ENCODE assay signal across 1 cellular context in the genomic region with DNA sequence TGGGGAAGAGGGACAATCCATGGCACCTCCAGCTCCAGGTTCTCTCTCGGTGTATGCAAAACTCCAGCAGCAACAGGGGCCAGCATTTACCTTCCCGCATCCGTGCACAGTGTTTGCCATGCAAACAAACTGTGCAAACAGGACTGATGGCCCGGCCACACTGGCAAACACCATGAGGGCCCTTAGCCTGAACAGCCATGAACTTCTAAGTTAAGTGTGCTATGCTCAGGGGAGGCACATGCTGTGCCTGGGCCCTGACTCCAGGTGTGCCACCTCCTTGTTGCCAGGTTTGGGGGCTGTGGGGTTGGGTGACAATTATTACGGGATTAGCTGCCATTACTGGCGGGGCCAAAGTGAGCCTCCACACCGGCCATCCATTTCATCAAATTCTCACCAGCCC.
TF ChIP-seq lines count a peak whose summit lies in the region.

No MANE protein-coding gene starts in this region.

TF ChIP-seq in HepG2, 621 proteins besides CTCF, POLR2A, EP300 and RAD21 (continued from another document and continues in another):
- TF ChIP-seq, protein P1, sequence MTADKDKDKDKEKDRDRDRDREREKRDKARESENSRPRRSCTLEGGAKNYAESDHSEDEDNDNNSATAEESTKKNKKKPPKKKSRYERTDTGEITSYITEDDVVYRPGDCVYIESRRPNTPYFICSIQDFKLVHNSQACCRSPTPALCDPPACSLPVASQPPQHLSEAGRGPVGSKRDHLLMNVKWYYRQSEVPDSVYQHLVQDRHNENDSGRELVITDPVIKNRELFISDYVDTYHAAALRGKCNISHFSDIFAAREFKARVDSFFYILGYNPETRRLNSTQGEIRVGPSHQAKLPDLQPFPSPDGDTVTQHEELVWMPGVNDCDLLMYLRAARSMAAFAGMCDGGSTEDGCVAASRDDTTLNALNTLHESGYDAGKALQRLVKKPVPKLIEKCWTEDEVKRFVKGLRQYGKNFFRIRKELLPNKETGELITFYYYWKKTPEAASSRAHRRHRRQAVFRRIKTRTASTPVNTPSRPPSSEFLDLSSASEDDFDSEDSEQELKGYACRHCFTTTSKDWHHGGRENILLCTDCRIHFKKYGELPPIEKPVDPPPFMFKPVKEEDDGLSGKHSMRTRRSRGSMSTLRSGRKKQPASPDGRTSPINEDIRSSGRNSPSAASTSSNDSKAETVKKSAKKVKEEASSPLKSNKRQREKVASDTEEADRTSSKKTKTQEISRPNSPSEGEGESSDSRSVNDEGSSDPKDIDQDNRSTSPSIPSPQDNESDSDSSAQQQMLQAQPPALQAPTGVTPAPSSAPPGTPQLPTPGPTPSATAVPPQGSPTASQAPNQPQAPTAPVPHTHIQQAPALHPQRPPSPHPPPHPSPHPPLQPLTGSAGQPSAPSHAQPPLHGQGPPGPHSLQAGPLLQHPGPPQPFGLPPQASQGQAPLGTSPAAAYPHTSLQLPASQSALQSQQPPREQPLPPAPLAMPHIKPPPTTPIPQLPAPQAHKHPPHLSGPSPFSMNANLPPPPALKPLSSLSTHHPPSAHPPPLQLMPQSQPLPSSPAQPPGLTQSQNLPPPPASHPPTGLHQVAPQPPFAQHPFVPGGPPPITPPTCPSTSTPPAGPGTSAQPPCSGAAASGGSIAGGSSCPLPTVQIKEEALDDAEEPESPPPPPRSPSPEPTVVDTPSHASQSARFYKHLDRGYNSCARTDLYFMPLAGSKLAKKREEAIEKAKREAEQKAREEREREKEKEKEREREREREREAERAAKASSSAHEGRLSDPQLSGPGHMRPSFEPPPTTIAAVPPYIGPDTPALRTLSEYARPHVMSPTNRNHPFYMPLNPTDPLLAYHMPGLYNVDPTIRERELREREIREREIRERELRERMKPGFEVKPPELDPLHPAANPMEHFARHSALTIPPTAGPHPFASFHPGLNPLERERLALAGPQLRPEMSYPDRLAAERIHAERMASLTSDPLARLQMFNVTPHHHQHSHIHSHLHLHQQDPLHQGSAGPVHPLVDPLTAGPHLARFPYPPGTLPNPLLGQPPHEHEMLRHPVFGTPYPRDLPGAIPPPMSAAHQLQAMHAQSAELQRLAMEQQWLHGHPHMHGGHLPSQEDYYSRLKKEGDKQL (CRISPR knock-in tag; IDR thresholded peaks at IDR 0.05; ENCODE audit: low read depth) = peak; percentile 84
- TF ChIP-seq NFKB2 (CRISPR knock-in tag; IDR thresholded peaks at IDR 0.05; ENCODE audit: borderline replicate concordance) = peak; percentile 64; the same call in 1 of the 2 replicates
- TF ChIP-seq ZFP62 (CRISPR knock-in tag; IDR thresholded peaks at IDR 0.05) = no peak
- no peak for TF ChIP-seq KLF15 (CRISPR knock-in tag; IDR thresholded peaks at IDR 0.05; ENCODE audit: borderline replicate concordance)
- TF ChIP-seq, protein P2, sequence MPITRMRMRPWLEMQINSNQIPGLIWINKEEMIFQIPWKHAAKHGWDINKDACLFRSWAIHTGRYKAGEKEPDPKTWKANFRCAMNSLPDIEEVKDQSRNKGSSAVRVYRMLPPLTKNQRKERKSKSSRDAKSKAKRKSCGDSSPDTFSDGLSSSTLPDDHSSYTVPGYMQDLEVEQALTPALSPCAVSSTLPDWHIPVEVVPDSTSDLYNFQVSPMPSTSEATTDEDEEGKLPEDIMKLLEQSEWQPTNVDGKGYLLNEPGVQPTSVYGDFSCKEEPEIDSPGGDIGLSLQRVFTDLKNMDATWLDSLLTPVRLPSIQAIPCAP (CRISPR knock-in tag; IDR thresholded peaks at IDR 0.05; ENCODE audit: low read depth) = no peak
- no peak for TF ChIP-seq MTERF4 (CRISPR knock-in tag; IDR thresholded peaks at IDR 0.05)
- no peak for TF ChIP-seq DR1 (CRISPR knock-in tag; IDR thresholded peaks at IDR 0.05)
- peak; percentile 96 for TF ChIP-seq BCL6 (CRISPR knock-in tag; IDR thresholded peaks at IDR 0.05)
- no peak for TF ChIP-seq ZNF224 (CRISPR knock-in tag; IDR thresholded peaks at IDR 0.05)
- TF ChIP-seq KLF9 (CRISPR knock-in tag; IDR thresholded peaks at IDR 0.05; ENCODE audit: low read depth) = no peak
- TF ChIP-seq ZNF34 (CRISPR knock-in tag; IDR thresholded peaks at IDR 0.05; ENCODE audit: borderline replicate concordance) = no peak
- no peak for TF ChIP-seq NFYC (CRISPR knock-in tag; IDR thresholded peaks at IDR 0.05)
- TF ChIP-seq ASH2L (IDR thresholded peaks at IDR 0.05; ENCODE audit: insufficient read length, low read depth, low read length) = no peak
- TF ChIP-seq FOXM1 (CRISPR knock-in tag; IDR thresholded peaks at IDR 0.05) = no peak
- TF ChIP-seq ERF (CRISPR knock-in tag; IDR thresholded peaks at IDR 0.05) = peak; percentile 57; the same call in 1 of the 2 replicates
- no peak for TF ChIP-seq NFIB (CRISPR knock-in tag; IDR thresholded peaks at IDR 0.05; ENCODE audit: borderline replicate concordance)
- TF ChIP-seq ZBED4 (CRISPR knock-in tag; IDR thresholded peaks at IDR 0.05; ENCODE audit: borderline replicate concordance) = peak; percentile 66; the same call in 1 of the 2 replicates
- no peak for TF ChIP-seq TOPORS (CRISPR knock-in tag; IDR thresholded peaks at IDR 0.05)
- no peak for TF ChIP-seq PBX3 (CRISPR knock-in tag; IDR thresholded peaks at IDR 0.05; ENCODE audit: borderline replicate concordance)
- no peak for TF ChIP-seq SNAPC5 (CRISPR knock-in tag; IDR thresholded peaks at IDR 0.05; ENCODE audit: borderline replicate concordance)
- no peak for TF ChIP-seq HDAC6 (IDR thresholded peaks at IDR 0.05; ENCODE audit: low read depth, low read length)
- no peak for TF ChIP-seq ZNF589 (CRISPR knock-in tag; conservative IDR thresholded peaks at IDR 0.05)
- no peak for TF ChIP-seq MAF1 (CRISPR knock-in tag; IDR thresholded peaks at IDR 0.05; ENCODE audit: borderline replicate concordance)
- TF ChIP-seq ZNF724P (CRISPR knock-in tag; IDR thresholded peaks at IDR 0.05; ENCODE audit: borderline replicate concordance) = no peak; the same call in 1 of the 2 replicates
- no peak for TF ChIP-seq TRIM24 (CRISPR knock-in tag; IDR thresholded peaks at IDR 0.05)
- no peak for TF ChIP-seq ZNF136 (CRISPR knock-in tag; IDR thresholded peaks at IDR 0.05; ENCODE audit: low read depth)
- TF ChIP-seq IKZF4 (CRISPR knock-in tag; IDR thresholded peaks at IDR 0.05; ENCODE audit: borderline replicate concordance, low read depth, not compliant biosample characterization) = no peak
- TF ChIP-seq, protein P3, sequence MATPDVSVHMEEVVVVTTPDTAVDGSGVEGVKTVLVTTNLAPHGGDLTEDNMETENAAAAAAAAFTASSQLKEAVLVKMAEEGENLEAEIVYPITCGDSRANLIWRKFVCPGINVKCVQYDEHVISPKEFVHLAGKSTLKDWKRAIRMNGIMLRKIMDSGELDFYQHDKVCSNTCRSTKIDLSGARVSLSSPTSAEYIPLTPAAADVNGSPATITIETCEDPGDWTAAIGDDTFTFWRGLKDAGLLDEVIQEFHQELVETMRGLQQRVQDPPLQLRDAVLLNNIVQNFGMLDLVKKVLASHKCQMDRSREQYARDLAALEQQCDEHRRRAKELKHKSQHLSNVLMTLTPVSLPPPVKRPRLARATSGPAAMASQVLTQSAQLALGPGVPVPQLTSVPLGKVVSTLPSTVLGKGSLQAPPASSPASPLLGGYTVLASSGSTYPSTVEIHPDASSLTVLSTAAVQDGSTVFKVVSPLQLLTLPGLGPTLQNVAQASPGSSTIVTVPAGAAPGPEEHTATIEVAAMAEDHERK (CRISPR knock-in tag; IDR thresholded peaks at IDR 0.05; ENCODE audit: low read depth) = no peak
- no peak for TF ChIP-seq SNAPC4 (CRISPR knock-in tag; IDR thresholded peaks at IDR 0.05)
- TF ChIP-seq ZNF570 (CRISPR knock-in tag; IDR thresholded peaks at IDR 0.05; ENCODE audit: borderline replicate concordance) = no peak
- TF ChIP-seq ZNF7 (CRISPR knock-in tag; IDR thresholded peaks at IDR 0.05) = no peak
- no peak for TF ChIP-seq MBD4 (IDR thresholded peaks at IDR 0.05; ENCODE audit: borderline replicate concordance, low read length)
- peak; percentile 66; the same call in 1 of the 2 replicates for TF ChIP-seq ZSCAN9 (CRISPR knock-in tag; IDR thresholded peaks at IDR 0.05; ENCODE audit: borderline replicate concordance)
- peak; percentile 74; the same call in 1 of the 2 replicates for TF ChIP-seq MEIS2 (CRISPR knock-in tag; IDR thresholded peaks at IDR 0.05)
- TF ChIP-seq RARG (CRISPR knock-in tag; IDR thresholded peaks at IDR 0.05; ENCODE audit: low read depth) = no peak
- TF ChIP-seq, protein P4, sequence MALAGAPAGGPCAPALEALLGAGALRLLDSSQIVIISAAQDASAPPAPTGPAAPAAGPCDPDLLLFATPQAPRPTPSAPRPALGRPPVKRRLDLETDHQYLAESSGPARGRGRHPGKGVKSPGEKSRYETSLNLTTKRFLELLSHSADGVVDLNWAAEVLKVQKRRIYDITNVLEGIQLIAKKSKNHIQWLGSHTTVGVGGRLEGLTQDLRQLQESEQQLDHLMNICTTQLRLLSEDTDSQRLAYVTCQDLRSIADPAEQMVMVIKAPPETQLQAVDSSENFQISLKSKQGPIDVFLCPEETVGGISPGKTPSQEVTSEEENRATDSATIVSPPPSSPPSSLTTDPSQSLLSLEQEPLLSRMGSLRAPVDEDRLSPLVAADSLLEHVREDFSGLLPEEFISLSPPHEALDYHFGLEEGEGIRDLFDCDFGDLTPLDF (CRISPR knock-in tag; IDR thresholded peaks at IDR 0.05) = no peak
- TF ChIP-seq SIX4 (CRISPR knock-in tag; IDR thresholded peaks at IDR 0.05) = no peak
- no peak for TF ChIP-seq ZNF17 (CRISPR knock-in tag; IDR thresholded peaks at IDR 0.05)
- TF ChIP-seq SP4 (CRISPR knock-in tag; IDR thresholded peaks at IDR 0.05) = no peak
- TF ChIP-seq NONO (IDR thresholded peaks at IDR 0.05) = no peak
- TF ChIP-seq NONO (CRISPR knock-in tag; conservative IDR thresholded peaks at IDR 0.05) = peak; percentile 91
- TF ChIP-seq ISL2 (CRISPR knock-in tag; IDR thresholded peaks at IDR 0.05) = peak; percentile 80
